Comparison of ENCODE assay signal across 11 cellular contexts in the genomic region with DNA sequence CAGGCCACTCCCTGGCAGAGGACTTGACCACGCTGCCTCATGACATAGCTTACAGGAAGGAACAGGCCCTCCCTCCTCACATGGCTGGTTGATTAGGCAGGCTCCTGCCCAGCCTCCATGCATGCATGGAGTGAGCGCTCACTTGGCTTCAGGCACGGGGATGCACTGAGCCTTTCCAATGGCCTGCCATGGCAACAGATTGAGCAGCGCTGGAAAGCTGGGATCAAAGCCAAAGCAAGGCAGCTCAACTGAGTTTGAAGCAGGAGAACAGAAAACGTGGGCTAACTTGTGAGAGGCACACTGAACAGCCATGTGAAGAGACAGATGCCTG. TPM values are rescaled to one million over a fixed set of nuclear protein-coding genes. Genes with fewer than 3 reads are reported as not detected.
A peak's percentile ranks its signal among the peaks of the same experiment; 100 is the strongest.
DNase-seq lines count a peak whose midpoint lies in the region; ATAC-seq, FAIRE-seq and TF ChIP-seq lines count a peak whose summit lies in the region.
"Had no signal": no experiment of that assay in that cellular context is flagged by ENCODE, and none has a peak within 500 bp of the region (broad histone marks: within the 10 kb centered on the region; RNA-seq: fewer than 3 reads in every experiment).

No MANE protein-coding gene starts in this region.

- no peak for TF ChIP-seq POLR2A in ovary (IDR thresholded peaks at IDR 0.05)

- peaks cover 20 to 55% of the 10 kb centered on the region in 2 donors for H3K36me3 Mint-ChIP-seq in activated T-cell treated with anti-CD3 and anti-CD28 coated beads, Interleukin-2, amount 50 U/mL, for 72 hours (ENCODE audit: insufficient read depth in 2 of 2)
- H3K36me3 Mint-ChIP-seq in activated T-cell treated with anti-CD3 and anti-CD28 coated beads, Interleukin-2, amount 50 U/mL, for 4 hours (ENCODE audit: insufficient read depth) = peaks cover 72% of the 10 kb centered on the region

- H3K4me3 ChIP-seq in brain microvascular endothelial cell (ENCODE audit: low read depth, low read length) = no peak overlapping the region
- no peak overlapping the region for H3K4me3 ChIP-seq in keratinocyte (ENCODE audit: control insufficient read depth in 2 of 3, extremely low read depth in 1 of 3, insufficient read depth in 2 of 3, low read depth in 1 of 3, low read length in 3 of 3)
- H3K4me3 ChIP-seq in tibial artery = no peak overlapping the region
- no peak overlapping the region for H3K4me3 ChIP-seq in ovary
- H3K4me3 ChIP-seq: SJSA1 had no signal

- no peak for TF ChIP-seq EP300 in ovary (IDR thresholded peaks at IDR 0.05)

- in situ Hi-C loops in brain microvascular endothelial cell (cut with HindIII; ENCODE audit: low pct_ligation_motif_present, low sequenced_read_pairs) = no loop called here

- H3K27me3 ChIP-seq in brain microvascular endothelial cell (replicated peaks) (no peaks in the 10 kb centered on the region), keratinocyte (ENCODE audit: control insufficient read depth, extremely low read depth, insufficient read depth, low read length) (no peaks in the 10 kb centered on the region), tibial artery (no peaks in the 10 kb centered on the region), ovary (no peaks in the 10 kb centered on the region)
- H3K27me3 ChIP-seq: SJSA1 had no signal

- H3K4me3 Mint-ChIP-seq in activated T-cell treated with anti-CD3 and anti-CD28 coated beads, Interleukin-2, amount 50 U/mL, for 72 hours = no peak overlapping the region
- no peak overlapping the region for H3K4me3 Mint-ChIP-seq in activated T-cell treated with anti-CD3 and anti-CD28 coated beads, Interleukin-2, amount 50 U/mL, for 4 hours

- no peaks in the 10 kb centered on the region for H3K27me3 Mint-ChIP-seq in activated T-cell treated with anti-CD3 and anti-CD28 coated beads, Interleukin-2, amount 50 U/mL, for 72 hours (ENCODE audit: low read depth)
- H3K27me3 Mint-ChIP-seq in activated T-cell treated with anti-CD3 and anti-CD28 coated beads, Interleukin-2, amount 50 U/mL, for 4 hours (ENCODE audit: low read depth) = no peaks in the 10 kb centered on the region

- peaks cover 60% of the 10 kb centered on the region for H4K20me1 ChIP-seq in keratinocyte (ENCODE audit: control insufficient read depth, extremely low read depth, insufficient read depth, low read length)

- H3K79me2 ChIP-seq in keratinocyte (ENCODE audit: control insufficient read depth, insufficient read depth, low read length) = peaks cover 12% of the 10 kb centered on the region

- TF ChIP-seq CTCF in brain microvascular endothelial cell (IDR thresholded peaks at IDR 0.05; ENCODE audit: low read depth, low read length, missing control alignments) = no peak
- no peak for TF ChIP-seq CTCF in keratinocyte (optimal IDR thresholded peaks at IDR 0.05 in 1 of 3, IDR thresholded peaks at IDR 0.05 in 1 of 3, conservative IDR thresholded peaks at IDR 0.05 in 1 of 3; ENCODE audit: extremely low read depth in 1 of 3, insufficient read depth in 2 of 3, low read length in 3 of 3)
- no peak for TF ChIP-seq CTCF in tibial artery (IDR thresholded peaks at IDR 0.05)
- TF ChIP-seq CTCF in ovary (IDR thresholded peaks at IDR 0.05) = no peak

- H2AFZ ChIP-seq in keratinocyte (ENCODE audit: control insufficient read depth, low read length) = no peak overlapping the region

- WGBS in ovary, 3 donors = 25 to 31% (median 28%) methylated on average over 5 of the region's 5 CpGs

- no peak for DNase-seq in activated T-cell treated with anti-CD3 and anti-CD28 coated beads, Interleukin-2, amount 50 U/mL, for 72 hours
- DNase-seq in activated T-cell treated with anti-CD3 and anti-CD28 coated beads, Interleukin-2, amount 50 U/mL, for 4 hours = no peak
- peak; percentile 29 for DNase-seq in brain microvascular endothelial cell
- peak; percentile 82 for DNase-seq in keratinocyte (ENCODE audit: low read depth, low spot score)
- DNase-seq in tibial artery = peak; percentile 52 to 86
- DNase-seq in stimulated activated CD4-positive, alpha-beta T cell treated with anti-CD3 and anti-CD28 coated beads, Interleukin-2, amount 100 ng/mL, for 48 hours = no peak
- no peak for DNase-seq in ovary

- H3K4me1 ChIP-seq in keratinocyte (ENCODE audit: control insufficient read depth, extremely low read depth, insufficient read depth, low read length) = peaks cover 79% of the 10 kb centered on the region
- H3K4me1 ChIP-seq in tibial artery = peaks cover 0 to 19% (median 10%) of the 10 kb centered on the region in 4 donors
- H3K4me1 ChIP-seq in ovary (ENCODE audit: insufficient read depth) = peaks cover 2% of the 10 kb centered on the region
- H3K4me1 ChIP-seq: SJSA1 had no signal

- peaks cover 5% of the 10 kb centered on the region for H3K9me1 ChIP-seq in keratinocyte (ENCODE audit: control insufficient read depth, extremely low read depth, insufficient read depth, low read length)

- no peak for ATAC-seq in activated T-cell treated with anti-CD3 and anti-CD28 coated beads, Interleukin-2, amount 50 U/mL, for 72 hours (replicated peaks in 1 of 2)
- no peak for ATAC-seq in activated T-cell treated with anti-CD3 and anti-CD28 coated beads, Interleukin-2, amount 50 U/mL, for 4 hours
- no peak for ATAC-seq in HG02623 (IDR thresholded peaks at IDR 0.05; ENCODE audit: unreplicated experiment)

- peak; percentile 99 for FAIRE-seq in keratinocyte (lab: Jason Lieb, UNC)

- no peak overlapping the region for H3K9ac ChIP-seq in keratinocyte (ENCODE audit: control insufficient read depth, extremely low read depth, insufficient read depth, low read length)

- H3K36me3 ChIP-seq in brain microvascular endothelial cell (replicated peaks) = peaks cover 100% of the 10 kb centered on the region
- peaks cover 70 to 93% of the 10 kb centered on the region in 2 experiments for H3K36me3 ChIP-seq in keratinocyte (ENCODE audit: control insufficient read depth in 2 of 2, extremely low read depth in 1 of 2, insufficient read depth in 2 of 2, low read length in 2 of 2)
- peaks cover 83 to 100% (median 88%) of the 10 kb centered on the region in 3 donors for H3K36me3 ChIP-seq in tibial artery
- no peaks in the 10 kb centered on the region for H3K36me3 ChIP-seq in ovary

- no peaks in the 10 kb centered on the region for H3K9me3 ChIP-seq in keratinocyte (ENCODE audit: control insufficient read depth, low read depth, low read length)
- no peaks in the 10 kb centered on the region for H3K9me3 ChIP-seq in tibial artery
- H3K9me3 ChIP-seq in ovary = no peaks in the 10 kb centered on the region
- H3K9me3 ChIP-seq: neutrophil, SJSA1 had no signal

- peak overlapping the region; percentile 30 for H3K27ac Mint-ChIP-seq in activated T-cell treated with anti-CD3 and anti-CD28 coated beads, Interleukin-2, amount 50 U/mL, for 72 hours

- H3K27ac ChIP-seq in brain microvascular endothelial cell (no peak overlapping the region), keratinocyte (ENCODE audit: control insufficient read depth, insufficient read depth, low read length) (peak overlapping the region; percentile 86), tibial artery (peak overlapping the region; percentile 46 to 49), ovary (no peak overlapping the region)
- H3K27ac ChIP-seq: neutrophil, SJSA1 had no signal

- dilution Hi-C loops in keratinocyte (cut with MboI; ENCODE audit: extremely low pct_ligation_motif_present, low sequenced_read_pairs) = no loop called here

- H3K4me2 ChIP-seq in keratinocyte (ENCODE audit: control insufficient read depth, extremely low read depth, insufficient read depth, low read depth, low read length) = peak overlapping the region; percentile 28

- peaks cover 41% of the 10 kb centered on the region for H3K4me1 Mint-ChIP-seq in activated T-cell treated with anti-CD3 and anti-CD28 coated beads, Interleukin-2, amount 50 U/mL, for 72 hours (ENCODE audit: low read depth)
- peaks cover 7% of the 10 kb centered on the region for H3K4me1 Mint-ChIP-seq in activated T-cell treated with anti-CD3 and anti-CD28 coated beads, Interleukin-2, amount 50 U/mL, for 4 hours (ENCODE audit: low read depth)

- intact Hi-C loops in tibial artery (cut with DNase I; ENCODE audit: low total_unique reads) (loop anchor here (5.0 kb wide), 1 partner anchor 69 kb away; the partner anchor contains the start of gene PARP6), ovary (cut with DNase I) (no loop called here)

- no peaks in the 10 kb centered on the region for H3K9me3 Mint-ChIP-seq in activated T-cell treated with anti-CD3 and anti-CD28 coated beads, Interleukin-2, amount 50 U/mL, for 72 hours
- no peaks in the 10 kb centered on the region for H3K9me3 Mint-ChIP-seq in activated T-cell treated with anti-CD3 and anti-CD28 coated beads, Interleukin-2, amount 50 U/mL, for 4 hours

RNA-seq across cellular contexts. Expression of gene GRAMD2A, which starts 5.9 kb away (rescaled TPM):
- total RNA-seq in activated T-cell treated with anti-CD3 and anti-CD28 coated beads, Interleukin-2, amount 50 U/mL, for 72 hours = under 1 TPM in 1 of 2 donors, not detected in 1; 0.07 TPM
- total RNA-seq in activated T-cell treated with anti-CD3 and anti-CD28 coated beads, Interleukin-2, amount 50 U/mL, for 4 hours = not detected
- polyA plus RNA-seq in keratinocyte (2.5 to 7.8 TPM (median 5.7 TPM) in 3 replicates), ovary (under 1 TPM; 0.08 to 0.45 TPM)
- 2.1 TPM for polyA plus RNA-seq in keratinocyte (2011; ENCODE audit: low read depth)
- 4.8 and 5.3 TPM in 2 replicates for polyA plus RNA-seq in keratinocyte (2011; cell fraction: cytosol; rRNA removed)
- polyA plus RNA-seq in keratinocyte (2011; cell fraction: nucleus; rRNA removed) = 10.8 and 11.8 TPM in 2 replicates
- polyA plus RNA-seq in keratinocyte (2012; ENCODE audit: low replicate concordance) = 1.9 and 5.2 TPM in 2 replicates
- polyA minus RNA-seq in keratinocyte = 2.4 to 11.3 TPM (median 6.0 TPM) in 3 replicates
- 3.3 TPM for polyA minus RNA-seq in keratinocyte (2011; cell fraction: cytosol; rRNA and poly(A)+ RNA removed)
- 3.3 and 9.9 TPM in 2 replicates for polyA minus RNA-seq in keratinocyte (2011; cell fraction: nucleus; rRNA and poly(A)+ RNA removed)
- 1 to 10 TPM in 5 of 7 donors, under 1 TPM in 2; 0.18 to 8.5 (median 1.6) TPM for total RNA-seq in ovary
- total RNA-seq: Daoy, SJSA1 had no signal

RNA-seq across cellular contexts. Expression of gene PKM, which starts 27.5 kb away (rescaled TPM):
- 1,000 to 10,000 TPM; 1,066 to 1,119 TPM for total RNA-seq in activated T-cell treated with anti-CD3 and anti-CD28 coated beads, Interleukin-2, amount 50 U/mL, for 72 hours
- total RNA-seq in activated T-cell treated with anti-CD3 and anti-CD28 coated beads, Interleukin-2, amount 50 U/mL, for 4 hours = 1,000 to 10,000 TPM; 2,397 to 2,519 (median 2,398) TPM
- polyA plus RNA-seq in keratinocyte = 3,138 to 3,414 TPM (median 3,352 TPM) in 3 replicates
- 1,668 TPM for polyA plus RNA-seq in keratinocyte (2011; ENCODE audit: low read depth)
- 2,535 and 3,357 TPM in 2 replicates for polyA plus RNA-seq in keratinocyte (2011; cell fraction: cytosol; rRNA removed)
- polyA plus RNA-seq in keratinocyte (2011; cell fraction: nucleus; rRNA removed) = 3,051 and 3,212 TPM in 2 replicates
- 1,288 and 3,147 TPM in 2 replicates for polyA plus RNA-seq in keratinocyte (2012; ENCODE audit: low replicate concordance)
- polyA minus RNA-seq in keratinocyte = 3,399 to 4,327 TPM (median 3,658 TPM) in 3 replicates
- polyA minus RNA-seq in keratinocyte (2011; cell fraction: cytosol; rRNA and poly(A)+ RNA removed) = 3,179 TPM
- polyA minus RNA-seq in keratinocyte (2011; cell fraction: nucleus; rRNA and poly(A)+ RNA removed) = 1,903 and 2,240 TPM in 2 replicates
- total RNA-seq in ovary = 100 to 1,000 TPM; 128 to 385 (median 291) TPM
- 100 to 1,000 TPM; 135 to 692 TPM for polyA plus RNA-seq in ovary

Comparison
In these comparisons a context has a peak if more than half of its experiments do, and no peak if none do; other contexts are left out.
1. DNase-seq: peak in brain microvascular endothelial cell (single experiment), keratinocyte (single experiment) and tibial artery (2 of 2); none in activated T-cell treated with anti-CD3 and anti-CD28 coated beads, Interleukin-2, amount 50 U/mL, for 72 hours (0 of 2), activated T-cell treated with anti-CD3 and anti-CD28 coated beads, Interleukin-2, amount 50 U/mL, for 4 hours (single experiment), stimulated activated CD4-positive, alpha-beta T cell treated with anti-CD3 and anti-CD28 coated beads, Interleukin-2, amount 100 ng/mL, for 48 hours (0 of 2) and ovary (0 of 5).
2. H3K27ac ChIP-seq: peak in keratinocyte (single experiment) and tibial artery (2 of 2); none in brain microvascular endothelial cell (single experiment) and ovary (0 of 2).